8 cellular contexts compared by ENCODE assay signal in genomic region chr15:89334510-89335288, GRCh38. TPM values are rescaled to one million over a fixed set of nuclear protein-coding genes. Genes with fewer than 3 reads are reported as not detected.
A peak's percentile ranks its signal among the peaks of the same experiment; 100 is the strongest.
DNase-seq lines count a peak whose midpoint lies in the region; ATAC-seq and TF ChIP-seq lines count a peak whose summit lies in the region.

Gene POLG, minus strand, starts transcription at chr15:89334824. Its CDS starts 1,070 bp downstream, at chr15:89333754.

- H3K4me1 Mint-ChIP-seq in CD8-positive, alpha-beta memory T cell = peaks cover 50 to 55% (median 52%) of the 10 kb centered on the region in 3 donors

- peaks cover 4 to 10% of the 10 kb centered on the region in 2 donors for H3K27me3 Mint-ChIP-seq in CD8-positive, alpha-beta memory T cell

- H3K36me3 ChIP-seq in CD8-positive, alpha-beta memory T cell (ENCODE audit: insufficient read depth, low read length) = peaks cover 25% of the 10 kb centered on the region
- peaks cover 37% of the 10 kb centered on the region for H3K36me3 ChIP-seq in lower lobe of right lung

- peak within 1 kb of the TSS; percentile 92 to 96 (median 94) for H3K4me3 Mint-ChIP-seq in CD8-positive, alpha-beta memory T cell

- peak within 1 kb of the TSS; percentile 88 to 100 (median 97) for H3K27ac Mint-ChIP-seq in CD8-positive, alpha-beta memory T cell

- CTCF ChIA-PET in CD8-positive, alpha-beta memory T cell (lab: Charles Lee) = interaction anchor here (1.2 to 8.3 kb wide), 7 partner anchors 12 to 696 kb away, joined by 3 to 58 read pairs (median 5); partner anchors contain the start of gene ISG20

- intact Hi-C loops in lower lobe of right lung (cut with DNase I) = no loop called here

- TF ChIP-seq CTCF in lower lobe of right lung (IDR thresholded peaks at IDR 0.05) = no peak

- ATAC-seq in GM19468 (IDR thresholded peaks at IDR 0.05; ENCODE audit: extremely low read depth, unreplicated experiment) (peak; percentile 77), lower lobe of right lung (peak; percentile 97 to 98)

- peak within 1 kb of the TSS; percentile 82 for H3K27ac ChIP-seq in CD8-positive, alpha-beta memory T cell (ENCODE audit: low read depth, low read length)
- peak within 1 kb of the TSS; percentile 92 for H3K27ac ChIP-seq in lower lobe of right lung

- DNase-seq in CD8-positive, alpha-beta memory T cell = peak; percentile 97 to 100 (median 99)
- peak; percentile 94 for DNase-seq in HS-5 (ENCODE audit: low read depth)
- peak; percentile 99 for DNase-seq in NK-92 treated with Interleukin-12 subunit alpha and Interleukin-12 subunit beta, amount 100 ng/mL, for 24 hours (lab: John Stamatoyannopoulos, UW)
- DNase-seq in activated CD8-positive, alpha-beta memory T cell treated with anti-CD3 and anti-CD28 coated beads for 24 hours = peak; percentile 100
- DNase-seq in effector CD4-positive, alpha-beta T cell = peak; percentile 98
- DNase-seq in lower lobe of right lung = peak; percentile 98
- DNase-seq in stimulated activated CD4-positive, alpha-beta T cell treated with anti-CD3 and anti-CD28 coated beads, TNF-alpha, amount 100 ng/mL, for 24 hours (ENCODE audit: low read depth in 3 of 3) = peak; percentile 97 to 99 (median 98)

- POLR2A ChIA-PET in CD8-positive, alpha-beta memory T cell (lab: Charles Lee) = interaction anchor here (0.5 to 1.7 kb wide), 4 partner anchors 15 to 867 kb away, joined by 3 to 5 read pairs (median 3); partner anchors contain the start of gene MRPS11

- H3K4me3 ChIP-seq in CD8-positive, alpha-beta memory T cell (ENCODE audit: low read length) = peak within 1 kb of the TSS; percentile 89
- H3K4me3 ChIP-seq in lower lobe of right lung = peak within 1 kb of the TSS; percentile 95

- peaks cover 42% of the 10 kb centered on the region for H3K4me1 ChIP-seq in CD8-positive, alpha-beta memory T cell (ENCODE audit: insufficient read depth, low read length)
- peaks cover 51% of the 10 kb centered on the region for H3K4me1 ChIP-seq in lower lobe of right lung

- peaks cover 8 to 46% (median 15%) of the 10 kb centered on the region in 3 donors for H3K36me3 Mint-ChIP-seq in CD8-positive, alpha-beta memory T cell

- no peaks in the 10 kb centered on the region for H3K27me3 ChIP-seq in CD8-positive, alpha-beta memory T cell (ENCODE audit: insufficient read depth, low read length, poor library complexity, severe bottlenecking)
- H3K27me3 ChIP-seq in lower lobe of right lung (ENCODE audit: low read depth) = no peaks in the 10 kb centered on the region

- no peaks in the 10 kb centered on the region for H3K9me3 ChIP-seq in CD8-positive, alpha-beta memory T cell (ENCODE audit: low read length)
- H3K9me3 ChIP-seq in lower lobe of right lung = no peaks in the 10 kb centered on the region

- peaks cover 0 to 4% (median 3%) of the 10 kb centered on the region in 5 donors for H3K9me3 Mint-ChIP-seq in CD8-positive, alpha-beta memory T cell

RNA-seq across cellular contexts. Expression of gene POLG, which starts in this region (rescaled TPM):
- 100 to 1,000 TPM; 106 to 110 TPM for total RNA-seq in CD8-positive, alpha-beta memory T cell
- polyA plus RNA-seq in CD8-positive, alpha-beta memory T cell = 56.0 TPM
- total RNA-seq in lower lobe of right lung = 58.2 TPM

Comparison
In these comparisons a context has a peak if more than half of its experiments do, and no peak if none do; other contexts are left out.
1. Peak in every context shown above with its lines: DNase-seq, ATAC-seq, H3K4me3 ChIP-seq and H3K27ac ChIP-seq.